ENCODE assay signal across 8 cellular contexts in genomic region chr2:73736378-73736777, GRCh38. TPM values are rescaled to one million over a fixed set of nuclear protein-coding genes. Genes with fewer than 3 reads are reported as not detected.
A peak's percentile ranks its signal among the peaks of the same experiment; 100 is the strongest.
DNase-seq lines count a peak whose midpoint lies in the region; ATAC-seq and TF ChIP-seq lines count a peak whose summit lies in the region.

No MANE protein-coding gene starts in this region.

- H3K4me1 ChIP-seq in SJCRH30 (0 out of 2 replicates have a peak, but pooled peaks cover 7% of the 10 kb centered on the region), gastrocnemius medialis (peaks cover 21 to 22% of the 10 kb centered on the region in 2 donors)

- H3K4me3 ChIP-seq in SJCRH30 (peak overlapping the region; percentile 73), fibroblast of mammary gland (ENCODE audit: control insufficient read depth, low read depth, low read length) (peak overlapping the region; percentile 95), gastrocnemius medialis (peak overlapping the region; percentile 74 to 89 (median 82))

- H3K9me3 ChIP-seq in SJCRH30 (replicated peaks) (no peaks in the 10 kb centered on the region), gastrocnemius medialis (no peaks in the 10 kb centered on the region)

- peaks cover 18% of the 10 kb centered on the region for H3K36me3 ChIP-seq in SJCRH30
- H3K36me3 ChIP-seq in gastrocnemius medialis = peaks cover 0 to 29% of the 10 kb centered on the region in 2 donors

- peak; percentile 2 for ATAC-seq in GM18498 (IDR thresholded peaks at IDR 0.05; ENCODE audit: unreplicated experiment)
- ATAC-seq in gastrocnemius medialis = no peak
- no peak for ATAC-seq in HG02798 (IDR thresholded peaks at IDR 0.05; ENCODE audit: poor library complexity, unreplicated experiment)

- DNase-seq in SJCRH30 (no peak), fibroblast of mammary gland (ENCODE audit: low read depth) (no peak), gastrocnemius medialis (no peak), NCI-H774 (lab: John Stamatoyannopoulos, UW) (no peak), RKO (ENCODE audit: low spot score) (no peak), NOMO-1 (lab: John Stamatoyannopoulos, UW; ENCODE audit: unreplicated experiment in 2 of 2) (no peak)

- TF ChIP-seq POLR2A in gastrocnemius medialis (IDR thresholded peaks at IDR 0.05) = no peak

- intact Hi-C loops in gastrocnemius medialis (cut with DNase I; ENCODE audit: low total_unique reads) = loop anchor here (2.0 to 10.0 kb wide), 6 partner anchors 48 to 746 kb away; partner anchors contain the start of genes ALMS1, C2orf78, CCDC142 and DCTN1

- H3K27ac ChIP-seq in SJCRH30 (peak overlapping the region; percentile 39), gastrocnemius medialis (peak overlapping the region; percentile 69 to 86 (median 78))

- H3K27me3 ChIP-seq in SJCRH30 (no peaks in the 10 kb centered on the region), gastrocnemius medialis (no peaks in the 10 kb centered on the region)

- in situ Hi-C loops in gastrocnemius medialis (cut with MboI; ENCODE audit: low sequenced_read_pairs in 4 of 4) = loop anchor here in 3 of 4 donors (25.0 kb wide), 2 partner anchors 349 to 499 kb away; partner anchors contain the start of genes CCT7 (in 3 of the 3), PRADC1 (in 3 of the 3) and ALMS1 (in 1 of the 3)

- TF ChIP-seq CTCF in fibroblast of mammary gland (conservative IDR thresholded peaks at IDR 0.05; ENCODE audit: control insufficient read depth, insufficient read depth, low read depth, low read length) (no peak), gastrocnemius medialis (IDR thresholded peaks at IDR 0.05 in 4 of 5, conservative IDR thresholded peaks at IDR 0.05 in 1 of 5) (no peak)

RNA-seq across cellular contexts. Expression of gene TPRKB, which starts 0.8 kb away (rescaled TPM):
- total RNA-seq in SJCRH30 (2014; rRNA removed; shearing (Covaris generic)) = 136 and 161 TPM in 2 replicates
- 10 to 100 TPM; 49.4 to 90.1 (median 55.9) TPM for total RNA-seq in gastrocnemius medialis

RNA-seq across cellular contexts. Expression of gene DUSP11, which starts 43.5 kb away (rescaled TPM):
- 42.3 and 44.1 TPM in 2 replicates for total RNA-seq in SJCRH30 (2014; rRNA removed; shearing (Covaris generic))
- 10 to 100 TPM; 13.6 to 15.8 (median 14.7) TPM for total RNA-seq in gastrocnemius medialis

RNA-seq across cellular contexts. Expression of gene C2orf78, which starts 47.6 kb away (rescaled TPM):
- total RNA-seq in SJCRH30 (2014; rRNA removed; shearing (Covaris generic)) = not detected in 2 replicates
- total RNA-seq in gastrocnemius medialis = under 1 TPM in 1 of 4 donors, not detected in 3; 0.16 TPM
